ENCODE assay signal across 1 cellular context in genomic region chr1:45751039-45751838, GRCh38.
TF ChIP-seq lines count a peak whose summit lies in the region.

No MANE protein-coding gene starts in this region.

TF ChIP-seq in K562, 482 proteins besides CTCF, POLR2A, EP300 and RAD21 (continued from another document):
- peak; percentile 16; the same call in 1 of the 2 replicates for TF ChIP-seq MGA (IDR thresholded peaks at IDR 0.05)
- 0 out of 2 replicates have a peak, but pooled peaks have one; percentile 14 for TF ChIP-seq HDAC8 (tag; IDR thresholded peaks at IDR 0.05)
